ENCODE assay signal across 8 cellular contexts in the genomic region with DNA sequence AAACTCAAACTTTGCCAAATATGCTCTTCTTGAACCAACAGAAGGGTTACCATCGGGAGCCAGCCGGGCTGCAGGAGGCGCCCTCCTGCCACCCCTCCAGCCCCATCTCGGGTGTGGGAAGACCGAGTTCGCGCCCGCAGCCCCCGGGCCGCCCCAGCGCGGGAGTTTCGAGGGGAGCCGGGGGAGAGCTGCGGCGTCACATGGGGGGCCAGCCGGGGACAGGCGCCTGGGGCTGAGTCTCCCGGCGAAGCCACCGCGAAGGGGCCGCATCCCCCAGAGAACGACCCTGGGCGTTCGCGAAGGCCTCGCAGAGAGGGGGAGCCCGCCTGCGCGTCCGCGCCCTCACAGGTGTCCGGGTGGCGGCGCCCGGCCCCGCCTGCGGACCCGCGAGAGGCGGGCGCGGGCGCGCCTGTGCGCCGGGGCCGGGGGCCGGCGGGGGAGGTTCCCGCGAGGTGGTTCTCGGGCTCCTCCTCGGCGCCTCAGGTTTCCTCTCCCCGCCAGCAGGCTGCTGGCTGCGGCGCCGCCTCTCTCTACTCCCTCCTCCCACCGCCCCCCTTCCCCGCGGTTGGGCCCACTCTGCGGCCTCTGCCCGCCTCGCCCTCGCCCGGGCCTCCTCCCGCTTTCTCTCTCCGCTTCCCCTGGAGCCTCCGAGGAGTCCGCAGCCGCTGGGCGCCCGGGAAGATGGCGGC. TPM values are rescaled to one million over a fixed set of nuclear protein-coding genes. Genes with fewer than 3 reads are reported as not detected.
DNase-seq lines count a peak whose midpoint lies in the region; ATAC-seq and TF ChIP-seq lines count a peak whose summit lies in the region.

A gene with protein sequence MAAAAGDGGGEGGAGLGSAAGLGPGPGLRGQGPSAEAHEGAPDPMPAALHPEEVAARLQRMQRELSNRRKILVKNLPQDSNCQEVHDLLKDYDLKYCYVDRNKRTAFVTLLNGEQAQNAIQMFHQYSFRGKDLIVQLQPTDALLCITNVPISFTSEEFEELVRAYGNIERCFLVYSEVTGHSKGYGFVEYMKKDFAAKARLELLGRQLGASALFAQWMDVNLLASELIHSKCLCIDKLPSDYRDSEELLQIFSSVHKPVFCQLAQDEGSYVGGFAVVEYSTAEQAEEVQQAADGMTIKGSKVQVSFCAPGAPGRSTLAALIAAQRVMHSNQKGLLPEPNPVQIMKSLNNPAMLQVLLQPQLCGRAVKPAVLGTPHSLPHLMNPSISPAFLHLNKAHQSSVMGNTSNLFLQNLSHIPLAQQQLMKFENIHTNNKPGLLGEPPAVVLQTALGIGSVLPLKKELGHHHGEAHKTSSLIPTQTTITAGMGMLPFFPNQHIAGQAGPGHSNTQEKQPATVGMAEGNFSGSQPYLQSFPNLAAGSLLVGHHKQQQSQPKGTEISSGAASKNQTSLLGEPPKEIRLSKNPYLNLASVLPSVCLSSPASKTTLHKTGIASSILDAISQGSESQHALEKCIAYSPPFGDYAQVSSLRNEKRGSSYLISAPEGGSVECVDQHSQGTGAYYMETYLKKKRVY (plus strand): TSS at position 584 of the 689 bp plus-strand sequence. CDS start 98 bp downstream, at position 682.

- peaks cover 17% of the 10 kb centered on the region for H3K4me1 Mint-ChIP-seq in activated naive CD8-positive, alpha-beta T cell (ENCODE audit: low read depth)
- peaks cover 10% of the 10 kb centered on the region for H3K4me1 Mint-ChIP-seq in osteocyte (ENCODE audit: unreplicated experiment)

- peak within 1 kb of the TSS; percentile 83 for H3K9ac ChIP-seq in SK-N-MC (ENCODE audit: insufficient read length)

- intact Hi-C loops in Right ventricle myocardium inferior (cut with DNase I) = loop anchor here (2.0 to 10.0 kb wide), 3 partner anchors 57 to 320 kb away; no protein-coding TSS in a partner anchor
- intact Hi-C loops in upper lobe of right lung (cut with DNase I) = no loop called here

- peak within 1 kb of the TSS; percentile 77 for H3K27ac ChIP-seq in SK-N-MC
- H3K27ac ChIP-seq in upper lobe of right lung = peak within 1 kb of the TSS; percentile 79

- DNase-seq in AG08396 (ENCODE audit: low spot score) = peak; percentile 79
- peak; percentile 29 to 39 for DNase-seq in Kasumi-1 (lab: John Stamatoyannopoulos, UW)
- no peak for DNase-seq in SK-N-MC (ENCODE audit: low read depth, low spot score)
- peak; percentile 87 for DNase-seq in Right ventricle myocardium inferior (ENCODE audit: missing footprints)
- DNase-seq in osteocyte (ENCODE audit: extremely low spot score, unreplicated experiment) = peak; percentile 93
- peak; percentile 90 for DNase-seq in upper lobe of right lung

- TF ChIP-seq CTCF in osteocyte (IDR thresholded peaks at IDR 0.05) (peak; percentile 66), upper lobe of right lung (IDR thresholded peaks at IDR 0.05) (peak; percentile 52)

- peaks cover 1% of the 10 kb centered on the region for H3K27me3 Mint-ChIP-seq in activated naive CD8-positive, alpha-beta T cell
- H3K27me3 Mint-ChIP-seq in osteocyte (ENCODE audit: unreplicated experiment) = peaks cover 2% of the 10 kb centered on the region

- no peaks in the 10 kb centered on the region for H3K9me3 Mint-ChIP-seq in activated naive CD8-positive, alpha-beta T cell (ENCODE audit: low read depth)
- H3K9me3 Mint-ChIP-seq in osteocyte (ENCODE audit: unreplicated experiment) = no peaks in the 10 kb centered on the region

- ATAC-seq in GM19035 (IDR thresholded peaks at IDR 0.05; ENCODE audit: unreplicated experiment) = peak; percentile 60
- peak; percentile 89 for ATAC-seq in Right ventricle myocardium inferior
- ATAC-seq in upper lobe of right lung = peak; percentile 95

- H3K36me3 Mint-ChIP-seq in activated naive CD8-positive, alpha-beta T cell = no peaks in the 10 kb centered on the region
- no peaks in the 10 kb centered on the region for H3K36me3 Mint-ChIP-seq in osteocyte (ENCODE audit: unreplicated experiment)

- H3K27ac Mint-ChIP-seq in activated naive CD8-positive, alpha-beta T cell = peak within 1 kb of the TSS; percentile 55
- H3K27ac Mint-ChIP-seq in osteocyte (ENCODE audit: unreplicated experiment) = peak within 1 kb of the TSS; percentile 69

- H3K4me3 Mint-ChIP-seq in activated naive CD8-positive, alpha-beta T cell = peak within 1 kb of the TSS; percentile 89
- peak within 1 kb of the TSS; percentile 84 for H3K4me3 Mint-ChIP-seq in osteocyte (ENCODE audit: unreplicated experiment)

- H3K36me3 ChIP-seq in SK-N-MC (ENCODE audit: insufficient read depth, low read length) (no peaks in the 10 kb centered on the region; the same call in 1 of the 2 replicates), upper lobe of right lung (no peaks in the 10 kb centered on the region)

- H3K4me3 ChIP-seq in SK-N-MC = peak within 1 kb of the TSS; percentile 84
- peak within 1 kb of the TSS; percentile 82 for H3K4me3 ChIP-seq in upper lobe of right lung

- H3K27me3 ChIP-seq in upper lobe of right lung = no peaks in the 10 kb centered on the region

- H3K9me3 ChIP-seq in SK-N-MC (ENCODE audit: low read depth, low read length) = no peaks in the 10 kb centered on the region
- no peaks in the 10 kb centered on the region for H3K9me3 ChIP-seq in upper lobe of right lung

- peaks cover 18% of the 10 kb centered on the region for H3K4me1 ChIP-seq in upper lobe of right lung

RNA-seq across cellular contexts. Expression of the gene that starts here (rescaled TPM):
- total RNA-seq in Right ventricle myocardium inferior (30.1 TPM), osteocyte (7.2 and 7.3 TPM in 2 replicates), upper lobe of right lung (12.8 TPM)
